ENCODE assay signal across 10 cellular contexts in the genomic region with DNA sequence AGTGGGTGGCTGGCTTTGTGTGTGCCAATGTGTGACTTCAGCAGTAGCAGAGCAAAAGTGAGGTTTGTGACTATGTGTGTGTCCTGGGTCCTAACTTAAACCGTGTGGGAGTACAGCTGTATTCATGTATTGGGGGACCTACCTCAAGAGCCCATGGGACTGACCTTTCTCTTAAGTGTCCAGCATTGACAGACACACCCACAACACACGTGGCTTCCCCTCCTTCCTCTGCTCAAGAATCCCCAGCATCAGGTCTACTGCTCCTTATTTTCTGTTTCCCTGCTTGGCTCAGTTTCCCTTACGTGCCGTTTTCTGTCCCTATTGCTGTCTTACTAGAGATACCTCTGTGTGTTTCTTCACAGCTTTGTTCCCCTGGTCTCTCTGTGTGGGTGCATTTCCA. TPM values are rescaled to one million over a fixed set of nuclear protein-coding genes. Genes with fewer than 3 reads are reported as not detected.
A peak's percentile ranks its signal among the peaks of the same experiment; 100 is the strongest.
DNase-seq lines count a peak whose midpoint lies in the region; ATAC-seq lines count a peak whose summit lies in the region.
"Had no signal": no experiment of that assay in that cellular context is flagged by ENCODE, and none has a peak within 500 bp of the region (broad histone marks: within the 10 kb centered on the region; RNA-seq: fewer than 3 reads in every experiment).

No MANE protein-coding gene starts in this region.

- peaks cover 13 to 28% of the 10 kb centered on the region in 2 donors for H3K4me1 ChIP-seq in naive thymus-derived CD4-positive, alpha-beta T cell (ENCODE audit: control insufficient read depth in 2 of 2, insufficient read depth in 2 of 2, low read length in 2 of 2)

- peak overlapping the region; percentile 66 for H3K27ac ChIP-seq in cingulate gyrus (ENCODE audit: low read depth, low read length)
- H3K27ac ChIP-seq in naive thymus-derived CD4-positive, alpha-beta T cell (ENCODE audit: low read depth, low read length): peak overlapping the region; percentile 24

- peaks cover 17% of the 10 kb centered on the region for H3K36me3 Mint-ChIP-seq in stimulated activated naive CD8-positive, alpha-beta T cell treated with anti-CD3 and anti-CD28 coated beads, Interleukin-15, Interleukin-2, amounts not matched to agents 100 ng/mL and 50 ng/mL, for 24 hours (ENCODE audit: low read depth)
- H3K36me3 Mint-ChIP-seq in naive thymus-derived CD4-positive, alpha-beta T cell: peaks cover 6 to 27% (median 9%) of the 10 kb centered on the region in 5 donors

- H3K9me3 ChIP-seq in naive thymus-derived CD4-positive, alpha-beta T cell (ENCODE audit: control insufficient read depth in 2 of 3, low read length in 3 of 3): no peaks in the 10 kb centered on the region

- CTCF ChIA-PET in naive thymus-derived CD4-positive, alpha-beta T cell (lab: Charles Lee): interaction anchor here (1.4 kb wide), 1 partner anchor 9 kb away, joined by 3 read pairs; no protein-coding TSS in a partner anchor

- H3K27ac Mint-ChIP-seq in stimulated activated naive CD8-positive, alpha-beta T cell treated with anti-CD3 and anti-CD28 coated beads, Interleukin-15, Interleukin-2, amounts not matched to agents 100 ng/mL and 50 ng/mL, for 24 hours: peak overlapping the region; percentile 69
- peak overlapping the region in 8 of 9 donors; percentile 26 to 87 (median 80) for H3K27ac Mint-ChIP-seq in naive thymus-derived CD4-positive, alpha-beta T cell
- H3K27ac Mint-ChIP-seq: T-helper 1 cell treated with Interleukin-12 subunit alpha and Interleukin-12 subunit beta and Interleukin-4 antibody, amounts not matched to agents 30 μg/mL and 1 μg/mL, for 36 hours had no signal

- H3K4me1 Mint-ChIP-seq in stimulated activated naive CD8-positive, alpha-beta T cell treated with anti-CD3 and anti-CD28 coated beads, Interleukin-15, Interleukin-2, amounts not matched to agents 100 ng/mL and 50 ng/mL, for 24 hours (ENCODE audit: low read depth): peaks cover 26% of the 10 kb centered on the region
- peaks cover 33 to 55% (median 42%) of the 10 kb centered on the region in 7 donors for H3K4me1 Mint-ChIP-seq in naive thymus-derived CD4-positive, alpha-beta T cell

- no peaks in the 10 kb centered on the region for H3K27me3 Mint-ChIP-seq in stimulated activated naive CD8-positive, alpha-beta T cell treated with anti-CD3 and anti-CD28 coated beads, Interleukin-15, Interleukin-2, amounts not matched to agents 100 ng/mL and 50 ng/mL, for 24 hours
- H3K27me3 Mint-ChIP-seq in naive thymus-derived CD4-positive, alpha-beta T cell: no peaks in the 10 kb centered on the region

- H3K4me3 ChIP-seq in naive thymus-derived CD4-positive, alpha-beta T cell (ENCODE audit: low read length): no peak overlapping the region

- ATAC-seq in stimulated activated naive CD8-positive, alpha-beta T cell treated with anti-CD3 and anti-CD28 coated beads, Interleukin-15, Interleukin-2, amounts not matched to agents 100 U/mL and 50 U/mL, for 24 hours: no peak
- ATAC-seq in naive thymus-derived CD4-positive, alpha-beta T cell: no peak
- ATAC-seq in HG03457 (IDR thresholded peaks at IDR 0.05; ENCODE audit: unreplicated experiment): no peak

- H3K9me3 Mint-ChIP-seq in stimulated activated naive CD8-positive, alpha-beta T cell treated with anti-CD3 and anti-CD28 coated beads, Interleukin-15, Interleukin-2, amounts not matched to agents 100 ng/mL and 50 ng/mL, for 24 hours: no peaks in the 10 kb centered on the region
- no peaks in the 10 kb centered on the region for H3K9me3 Mint-ChIP-seq in naive thymus-derived CD4-positive, alpha-beta T cell
- H3K9me3 Mint-ChIP-seq: T-helper 1 cell treated with Interleukin-12 subunit alpha and Interleukin-12 subunit beta and Interleukin-4 antibody, amounts not matched to agents 30 μg/mL and 1 μg/mL, for 36 hours had no signal

- peaks cover 13 to 37% (median 15%) of the 10 kb centered on the region in 3 experiments for H3K36me3 ChIP-seq in naive thymus-derived CD4-positive, alpha-beta T cell (ENCODE audit: control insufficient read depth in 2 of 3, insufficient read depth in 3 of 3, low read length in 3 of 3)

- intact Hi-C loops in naive thymus-derived CD4-positive, alpha-beta T cell (cut with micrococcal nuclease): no loop called here
- intact Hi-C loops in posterior vena cava (cut with DNase I): no loop called here

- H3K4me3 Mint-ChIP-seq in stimulated activated naive CD8-positive, alpha-beta T cell treated with anti-CD3 and anti-CD28 coated beads, Interleukin-15, Interleukin-2, amounts not matched to agents 100 ng/mL and 50 ng/mL, for 24 hours: peak overlapping the region; percentile 15
- peak overlapping the region in 2 of 10 donors; percentile 3 to 65 for H3K4me3 Mint-ChIP-seq in naive thymus-derived CD4-positive, alpha-beta T cell
- H3K4me3 Mint-ChIP-seq: T-helper 1 cell treated with Interleukin-12 subunit alpha and Interleukin-12 subunit beta and Interleukin-4 antibody, amounts not matched to agents 30 μg/mL and 1 μg/mL, for 36 hours had no signal

- no peaks in the 10 kb centered on the region for H3K27me3 ChIP-seq in naive thymus-derived CD4-positive, alpha-beta T cell (ENCODE audit: control insufficient read depth in 2 of 2, insufficient read depth in 2 of 2, low read length in 2 of 2)

- POLR2A ChIA-PET in naive thymus-derived CD4-positive, alpha-beta T cell (lab: Charles Lee): interaction anchor here (1.2 to 2.3 kb wide), 2 partner anchors 9 to 14 kb away, joined by 5 to 11 read pairs; a partner anchor contains a TSS

- no peak for DNase-seq in stimulated activated naive CD8-positive, alpha-beta T cell treated with anti-CD3 and anti-CD28 coated beads, Interleukin-15, Interleukin-2, amounts not matched to agents 100 U/mL and 50 U/mL, for 24 hours
- no peak for DNase-seq in naive thymus-derived CD4-positive, alpha-beta T cell
- DNase-seq in NCI-H69 (lab: John Stamatoyannopoulos, UW): no peak
- no peak for DNase-seq in cerebellar cortex (ENCODE audit: low spot score)
- no peak for DNase-seq in posterior vena cava (ENCODE audit: low spot score)

RNA-seq across cellular contexts. Expression of a gene that starts 0.6 kb away (rescaled TPM):
- total RNA-seq in naive thymus-derived CD4-positive, alpha-beta T cell: 100 to 1,000 TPM in 4 of 5 experiments, 10 to 100 TPM in 1; 81.7 to 185 (median 144) TPM
- polyA plus RNA-seq in naive thymus-derived CD4-positive, alpha-beta T cell: 1 to 10 TPM; 8.5 to 8.6 TPM
- total RNA-seq in posterior vena cava: 10 to 100 TPM; 12.6 to 34.2 TPM

RNA-seq across cellular contexts. Expression of a gene that starts 6.1 kb away (rescaled TPM):
- total RNA-seq in naive thymus-derived CD4-positive, alpha-beta T cell: 100 to 1,000 TPM; 126 to 217 (median 162) TPM
- 10 to 100 TPM; 57.6 to 59.1 TPM for polyA plus RNA-seq in naive thymus-derived CD4-positive, alpha-beta T cell
- total RNA-seq in posterior vena cava: 10 to 100 TPM; 22.2 to 33.0 TPM

RNA-seq across cellular contexts. Expression of a gene that starts 9.8 kb away (rescaled TPM):
- not detected for total RNA-seq in naive thymus-derived CD4-positive, alpha-beta T cell
- polyA plus RNA-seq in naive thymus-derived CD4-positive, alpha-beta T cell: not detected
- under 1 TPM in 1 of 2 donors, not detected in 1; 0.33 TPM for total RNA-seq in posterior vena cava

RNA-seq across cellular contexts. Expression of a gene that starts 15.0 kb away (rescaled TPM):
- 10 to 100 TPM; 20.7 to 63.8 (median 46.0) TPM for total RNA-seq in naive thymus-derived CD4-positive, alpha-beta T cell
- polyA plus RNA-seq in naive thymus-derived CD4-positive, alpha-beta T cell: 100 to 1,000 TPM in 1 of 2 donors, 10 to 100 TPM in 1; 93.5 to 102 TPM
- total RNA-seq in posterior vena cava: 10 to 100 TPM; 38.1 to 48.5 TPM

RNA-seq across cellular contexts. Expression of a gene that starts 23.7 kb away (rescaled TPM):
- under 1 TPM in 2 of 5 experiments, not detected in 3; 0.27 to 0.36 TPM for total RNA-seq in naive thymus-derived CD4-positive, alpha-beta T cell
- polyA plus RNA-seq in naive thymus-derived CD4-positive, alpha-beta T cell: not detected
- not detected for total RNA-seq in posterior vena cava
- total RNA-seq: HT1080 had no signal
